29 cellular contexts compared by ENCODE assay signal in genomic region chr13:101875091-101875490, GRCh38.
A peak's percentile ranks its signal among the peaks of the same experiment; 100 is the strongest.
DNase-seq lines count a peak whose midpoint lies in the region; ATAC-seq and TF ChIP-seq lines count a peak whose summit lies in the region.
"Had no signal": no experiment of that assay in that cellular context is flagged by ENCODE, and none has a peak within 500 bp of the region (broad histone marks: within the 10 kb centered on the region; RNA-seq: fewer than 3 reads in every experiment).

No MANE protein-coding gene starts in this region.

- no peaks in the 10 kb centered on the region for H3K36me3 Mint-ChIP-seq in WTC11
- H3K36me3 Mint-ChIP-seq: CD8-positive, alpha-beta memory T cell had no signal

- no peaks in the 10 kb centered on the region for H3K79me2 ChIP-seq in hepatocyte
- no peaks in the 10 kb centered on the region for H3K79me2 ChIP-seq in mesendoderm (ENCODE audit: control insufficient read depth, insufficient read depth, low read length)

- H3K27me3 Mint-ChIP-seq in WTC11 (ENCODE audit: low read depth): no peaks in the 10 kb centered on the region

- H3K4me2 ChIP-seq in hepatocyte (no peak overlapping the region), mesendoderm (ENCODE audit: low read length) (no peak overlapping the region)
- H3K4me2 ChIP-seq: SK-N-SH had no signal

- H3K27ac ChIP-seq in hepatocyte: no peak overlapping the region
- H3K27ac ChIP-seq in mesendoderm (ENCODE audit: low read depth, low read length): no peak overlapping the region
- H3K27ac ChIP-seq: 22Rv1, C4-2B, HL-60, RWPE1 had no signal

- POLR2A ChIA-PET in WTC11 (lab: Charles Lee): no interaction called here

- H3K9me2 ChIP-seq in hepatocyte (replicated peaks; ENCODE audit: insufficient read depth): no peaks in the 10 kb centered on the region
- H3K9me2 ChIP-seq: SK-N-SH had no signal

- ATAC-seq in WTC11: no peak
- ATAC-seq: HCT116, Panc1 had no signal

- no peak overlapping the region for H2BK5ac ChIP-seq in mesendoderm (ENCODE audit: low read length)

- no peak overlapping the region for H3K23ac ChIP-seq in mesendoderm (ENCODE audit: low read length)

- H3K18ac ChIP-seq in mesendoderm (ENCODE audit: low read length): no peak overlapping the region

- H3K27ac Mint-ChIP-seq in WTC11: no peak overlapping the region
- H3K27ac Mint-ChIP-seq: B cell; T-helper 1 cell treated with Interleukin-12 subunit alpha and Interleukin-12 subunit beta and Interleukin-4 antibody, amounts not matched to agents 30 μg/mL and 1 μg/mL, for 36 hours had no signal

- H2BK120ac ChIP-seq in mesendoderm (ENCODE audit: low read depth, low read length): no peak overlapping the region

- peak; percentile 20 for DNase-seq in DMS53 (lab: John Stamatoyannopoulos, UW)
- DNase-seq in DMS53 treated with DMSO at 0.1 percent for 48 hours (lab: John Stamatoyannopoulos, UW; ENCODE audit: unreplicated experiment): no peak
- peak; percentile 17 for DNase-seq in NCI-H1092 (lab: John Stamatoyannopoulos, UW)
- peak; percentile 30 for DNase-seq in NCI-H748 treated with DMSO at 0.1 percent for 48 hours (lab: John Stamatoyannopoulos, UW)
- DNase-seq in hepatocyte (ENCODE audit: low spot score): peak; percentile 11
- DNase-seq in hepatic stellate cell (ENCODE audit: low spot score): no peak
- DNase-seq in mesendoderm: no peak
- DNase-seq in WTC11 (ENCODE audit: low spot score): no peak
- DNase-seq: CD8-positive, alpha-beta memory T cell; DMS 273 treated with DMSO at 0.1 percent for 48 hours; DND-41; GOT3; Karpas-422; MV-4-11; NCI-H187 treated with DMSO at 0.1 percent for 48 hours; NCI-H226; NCI-H510A; SIG-M5; SK-N-SH; SW 1271; T-helper 9 cell had no signal

- no peak overlapping the region for H3K4ac ChIP-seq in mesendoderm (ENCODE audit: low read depth, low read length)

- no peak overlapping the region for H2AFZ ChIP-seq in hepatocyte

- no peaks in the 10 kb centered on the region for H3K9me3 ChIP-seq in hepatocyte (ENCODE audit: low read depth)
- H3K9me3 ChIP-seq: SK-N-SH had no signal

- H3K56ac ChIP-seq in mesendoderm (ENCODE audit: low read length): no peak overlapping the region

- H3K9ac ChIP-seq in mesendoderm (ENCODE audit: low read length): no peak overlapping the region
- H3K9ac ChIP-seq: SK-N-SH had no signal

- no peaks in the 10 kb centered on the region for H3K79me1 ChIP-seq in mesendoderm (ENCODE audit: low read length)

- H3K4me1 ChIP-seq in hepatocyte (ENCODE audit: insufficient read depth) (no peaks in the 10 kb centered on the region), mesendoderm (ENCODE audit: control insufficient read depth, low read depth, low read length) (no peaks in the 10 kb centered on the region)

- H2AK5ac ChIP-seq in mesendoderm (ENCODE audit: low read length): no peak overlapping the region

- no peaks in the 10 kb centered on the region for H3K9me3 Mint-ChIP-seq in WTC11
- H3K9me3 Mint-ChIP-seq: CD8-positive, alpha-beta memory T cell; T-helper 1 cell treated with Interleukin-12 subunit alpha and Interleukin-12 subunit beta and Interleukin-4 antibody, amounts not matched to agents 30 μg/mL and 1 μg/mL, for 36 hours had no signal

- H4K8ac ChIP-seq in mesendoderm (ENCODE audit: low read depth, low read length): no peak overlapping the region

- H2BK15ac ChIP-seq in mesendoderm (replicated peaks; ENCODE audit: low read depth): no peak overlapping the region

- H3K4me3 ChIP-seq in hepatocyte (no peak overlapping the region), mesendoderm (ENCODE audit: low read length) (no peak overlapping the region)

- H4K5ac ChIP-seq in mesendoderm (ENCODE audit: low read length): no peak overlapping the region

- H4K20me1 ChIP-seq in hepatocyte (ENCODE audit: insufficient read depth, poor library complexity, severe bottlenecking): no peaks in the 10 kb centered on the region

- H3K4me1 Mint-ChIP-seq in WTC11: peaks cover 4% of the 10 kb centered on the region
- H3K4me1 Mint-ChIP-seq: B cell; CD8-positive, alpha-beta memory T cell had no signal

- H3K4me3 Mint-ChIP-seq in WTC11: no peak overlapping the region
- H3K4me3 Mint-ChIP-seq: B cell; CD8-positive, alpha-beta memory T cell; T-helper 1 cell treated with Interleukin-12 subunit alpha and Interleukin-12 subunit beta and Interleukin-4 antibody, amounts not matched to agents 30 μg/mL and 1 μg/mL, for 36 hours had no signal

- CTCF ChIA-PET in WTC11 (lab: Charles Lee): no interaction called here

- 65% methylated on average over 3 of the region's 3 CpGs for WGBS in hepatocyte (ENCODE audit: low lambda C conversion rate, missing lambda C conversion rate)
- WGBS in mesendoderm (ENCODE audit: extremely low coverage, insufficient coverage, low lambda C conversion rate): no CpG with 5 or more reads among the region's 3 CpGs

- H3K36me3 ChIP-seq in hepatocyte (replicated peaks; ENCODE audit: insufficient read depth, low read depth) (no peaks in the 10 kb centered on the region), mesendoderm (ENCODE audit: control insufficient read depth, insufficient read depth, low read length) (no peaks in the 10 kb centered on the region)

- TF ChIP-seq CTCF in hepatocyte (IDR thresholded peaks at IDR 0.05; ENCODE audit: poor library complexity) (no peak), WTC11 (IDR thresholded peaks at IDR 0.05) (no peak)

- H3K27me3 ChIP-seq in hepatocyte (no peaks in the 10 kb centered on the region), mesendoderm (ENCODE audit: insufficient read depth, low read length, poor library complexity) (no peaks in the 10 kb centered on the region)

TF ChIP-seq in WTC11, 78 proteins besides CTCF, POLR2A, EP300 and RAD21:
- TF ChIP-seq ERG (CRISPR knock-in tag; IDR thresholded peaks at IDR 0.05): no peak
- TF ChIP-seq CDX4 (CRISPR knock-in tag; IDR thresholded peaks at IDR 0.05; ENCODE audit: borderline replicate concordance): no peak
- TF ChIP-seq E2F1 (CRISPR knock-in tag; IDR thresholded peaks at IDR 0.05): no peak

Comparison
In these comparisons a context has a peak if more than half of its experiments do, and no peak if none do; other contexts are left out.
1. DNase-seq: peak in DMS53 (single experiment), NCI-H1092 (single experiment), NCI-H748 treated with DMSO at 0.1 percent for 48 hours (single experiment) and hepatocyte (single experiment); none in DMS53 treated with DMSO at 0.1 percent for 48 hours (single experiment), hepatic stellate cell (single experiment), mesendoderm (single experiment) and WTC11 (single experiment).